Comparison of ENCODE assay signal across 8 cellular contexts in the genomic region with DNA sequence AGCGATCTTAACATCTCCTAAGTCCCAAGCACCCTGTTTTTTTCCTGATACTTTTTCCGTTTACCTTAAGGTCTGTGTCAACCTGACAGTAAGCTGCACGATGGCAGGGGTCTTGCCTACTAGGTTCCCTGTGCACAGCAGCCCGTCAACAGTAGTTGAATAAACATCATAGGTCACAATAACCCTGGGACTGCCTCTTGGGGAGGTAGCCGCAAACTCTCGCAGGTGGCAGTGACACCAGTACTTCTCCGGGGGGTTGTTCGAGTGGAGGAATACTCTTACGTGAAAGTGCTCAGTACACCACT. TPM values are rescaled to one million over a fixed set of nuclear protein-coding genes. Genes with fewer than 3 reads are reported as not detected.
DNase-seq lines count a peak whose midpoint lies in the region; ATAC-seq and TF ChIP-seq lines count a peak whose summit lies in the region.

No MANE protein-coding gene starts in this region.

- peak overlapping the region in 58 of 59 donors; percentile 13 to 95 (median 85) for H3K27ac ChIP-seq in dorsolateral prefrontal cortex

- H3K4me3 Mint-ChIP-seq in nephron = peak overlapping the region; percentile 98

- peaks cover 7% of the 10 kb centered on the region for H3K27me3 Mint-ChIP-seq in nephron (ENCODE audit: low read depth)

- TF ChIP-seq CTCF in GM12864 (IDR thresholded peaks at IDR 0.05; ENCODE audit: low read depth, low read length, missing control alignments) (no peak), dorsolateral prefrontal cortex (IDR thresholded peaks at IDR 0.05 in 54 of 56, conservative IDR thresholded peaks at IDR 0.05 in 2 of 56; ENCODE audit: low read depth in 1 of 56, partially characterized antibody in 56 of 56) (no peak), nephron (IDR thresholded peaks at IDR 0.05; ENCODE audit: unreplicated experiment in 3 of 3) (no peak)

- peak; percentile 36 for ATAC-seq in GM21619 (IDR thresholded peaks at IDR 0.05; ENCODE audit: unreplicated experiment)

- peak overlapping the region; percentile 80 for H3K4me3 ChIP-seq in GM12864 (ENCODE audit: low read depth, low read length)
- peak overlapping the region; percentile 88 for H3K4me3 ChIP-seq in Jurkat, Clone E6-1 (ENCODE audit: low read length)
- peak overlapping the region; percentile 64 to 99 (median 92) for H3K4me3 ChIP-seq in dorsolateral prefrontal cortex

- peaks cover 8% of the 10 kb centered on the region for H3K9me3 Mint-ChIP-seq in nephron

- peaks cover 33% of the 10 kb centered on the region for H3K4me1 Mint-ChIP-seq in nephron

- peak overlapping the region; percentile 87 to 93 (median 93) for H3K27ac Mint-ChIP-seq in nephron

- H3K27me3 ChIP-seq in dorsolateral prefrontal cortex = no peaks in the 10 kb centered on the region

- H3K36me3 Mint-ChIP-seq in nephron (ENCODE audit: low read depth) = peaks cover 21% of the 10 kb centered on the region

- DNase-seq in GM12864 (ENCODE audit: low read depth) (no peak), dorsolateral prefrontal cortex (peak in 1 of 10 donors; percentile 12), NCI-H446 treated with DMSO at 0.1 percent for 48 hours (lab: John Stamatoyannopoulos, UW) (no peak), amniotic stem cell (lab: John Stamatoyannopoulos, UW) (no peak)
- no peak for DNase-seq in Jurkat, Clone E6-1 (ENCODE audit: low read depth, low spot score)
- DNase-seq in stimulated activated naive CD4-positive, alpha-beta T cell treated with Interleukin-2 at 50 U/mL for 16 hours (lab: John Stamatoyannopoulos, UW) = no peak

- intact Hi-C loops in dorsolateral prefrontal cortex (cut with DNase I) = loop anchor here (1.0 to 10.0 kb wide), 7 partner anchors 81 to 683 kb away; a partner anchor contains a TSS

RNA-seq across cellular contexts. Expression of a gene that starts 0.4 kb away (rescaled TPM):
- polyA plus RNA-seq in Jurkat, Clone E6-1 (2012; ENCODE audit: insufficient read depth, insufficient read length) = 151 TPM
- 100 to 1,000 TPM; 129 to 240 (median 172) TPM for total RNA-seq in dorsolateral prefrontal cortex
